ENCODE assay signal across 1 cellular context in the genomic region with DNA sequence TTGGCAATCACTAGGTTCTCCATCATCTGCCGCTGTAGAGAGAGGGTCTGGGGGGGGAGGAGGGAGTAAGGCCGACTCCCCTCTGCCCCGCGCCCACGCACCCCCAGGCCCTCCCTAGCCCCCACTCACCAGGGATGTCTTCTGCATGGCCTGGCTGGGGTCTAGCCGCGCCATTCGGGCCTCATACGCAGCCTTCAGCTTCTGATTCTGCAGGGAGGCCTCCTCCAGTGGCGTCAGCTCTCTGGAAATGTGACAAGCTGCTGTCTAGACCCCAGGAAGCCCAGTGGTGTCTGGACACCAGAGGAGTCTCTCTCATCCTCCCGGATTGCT.
TF ChIP-seq lines count a peak whose summit lies in the region.

No MANE protein-coding gene starts in this region.

TF ChIP-seq in SK-N-SH treated with all-trans-retinoic acid at 6 μM for 48 hours, 23 proteins besides CTCF, POLR2A, EP300 and RAD21 (continued from another document):
- TF ChIP-seq, protein P1, sequence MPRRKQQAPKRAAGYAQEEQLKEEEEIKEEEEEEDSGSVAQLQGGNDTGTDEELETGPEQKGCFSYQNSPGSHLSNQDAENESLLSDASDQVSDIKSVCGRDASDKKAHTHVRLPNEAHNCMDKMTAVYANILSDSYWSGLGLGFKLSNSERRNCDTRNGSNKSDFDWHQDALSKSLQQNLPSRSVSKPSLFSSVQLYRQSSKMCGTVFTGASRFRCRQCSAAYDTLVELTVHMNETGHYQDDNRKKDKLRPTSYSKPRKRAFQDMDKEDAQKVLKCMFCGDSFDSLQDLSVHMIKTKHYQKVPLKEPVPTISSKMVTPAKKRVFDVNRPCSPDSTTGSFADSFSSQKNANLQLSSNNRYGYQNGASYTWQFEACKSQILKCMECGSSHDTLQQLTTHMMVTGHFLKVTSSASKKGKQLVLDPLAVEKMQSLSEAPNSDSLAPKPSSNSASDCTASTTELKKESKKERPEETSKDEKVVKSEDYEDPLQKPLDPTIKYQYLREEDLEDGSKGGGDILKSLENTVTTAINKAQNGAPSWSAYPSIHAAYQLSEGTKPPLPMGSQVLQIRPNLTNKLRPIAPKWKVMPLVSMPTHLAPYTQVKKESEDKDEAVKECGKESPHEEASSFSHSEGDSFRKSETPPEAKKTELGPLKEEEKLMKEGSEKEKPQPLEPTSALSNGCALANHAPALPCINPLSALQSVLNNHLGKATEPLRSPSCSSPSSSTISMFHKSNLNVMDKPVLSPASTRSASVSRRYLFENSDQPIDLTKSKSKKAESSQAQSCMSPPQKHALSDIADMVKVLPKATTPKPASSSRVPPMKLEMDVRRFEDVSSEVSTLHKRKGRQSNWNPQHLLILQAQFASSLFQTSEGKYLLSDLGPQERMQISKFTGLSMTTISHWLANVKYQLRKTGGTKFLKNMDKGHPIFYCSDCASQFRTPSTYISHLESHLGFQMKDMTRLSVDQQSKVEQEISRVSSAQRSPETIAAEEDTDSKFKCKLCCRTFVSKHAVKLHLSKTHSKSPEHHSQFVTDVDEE (CRISPR knock-in tag; IDR thresholded peaks at IDR 0.05), result no peak
- TF ChIP-seq, protein P2, sequence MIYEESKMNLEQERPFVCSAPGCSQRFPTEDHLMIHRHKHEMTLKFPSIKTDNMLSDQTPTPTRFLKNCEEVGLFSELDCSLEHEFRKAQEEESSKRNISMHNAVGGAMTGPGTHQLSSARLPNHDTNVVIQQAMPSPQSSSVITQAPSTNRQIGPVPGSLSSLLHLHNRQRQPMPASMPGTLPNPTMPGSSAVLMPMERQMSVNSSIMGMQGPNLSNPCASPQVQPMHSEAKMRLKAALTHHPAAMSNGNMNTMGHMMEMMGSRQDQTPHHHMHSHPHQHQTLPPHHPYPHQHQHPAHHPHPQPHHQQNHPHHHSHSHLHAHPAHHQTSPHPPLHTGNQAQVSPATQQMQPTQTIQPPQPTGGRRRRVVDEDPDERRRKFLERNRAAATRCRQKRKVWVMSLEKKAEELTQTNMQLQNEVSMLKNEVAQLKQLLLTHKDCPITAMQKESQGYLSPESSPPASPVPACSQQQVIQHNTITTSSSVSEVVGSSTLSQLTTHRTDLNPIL (CRISPR knock-in tag; IDR thresholded peaks at IDR 0.05; ENCODE audit: low read depth), result no peak
- no peak for TF ChIP-seq CSDC2 (CRISPR knock-in tag; IDR thresholded peaks at IDR 0.05)
- no peak for TF ChIP-seq ISL1 (CRISPR knock-in tag; IDR thresholded peaks at IDR 0.05)
